Comparison of ENCODE assay signal across 30 cellular contexts in the genomic region with DNA sequence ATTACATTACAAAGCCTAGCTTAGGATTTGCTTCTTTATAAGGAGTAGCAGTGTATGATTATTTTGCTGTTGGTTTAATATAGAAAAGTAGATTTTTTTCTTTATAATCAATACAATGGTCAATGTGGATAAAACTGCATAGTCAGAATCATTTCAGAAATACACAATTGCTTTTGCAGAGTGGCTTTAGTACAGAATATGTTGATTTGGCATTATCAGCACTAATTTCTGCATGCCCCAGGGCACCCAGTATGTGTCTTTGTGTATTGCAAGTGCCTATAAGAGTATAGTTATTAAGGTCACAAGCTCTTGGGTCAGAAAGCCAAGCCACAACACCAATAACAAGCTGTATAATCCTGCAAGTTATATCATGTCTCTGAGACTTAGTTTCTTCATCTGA.
"Had no signal": no experiment of that assay in that cellular context is flagged by ENCODE, and none has a peak within 500 bp of the region (broad histone marks: within the 10 kb centered on the region; RNA-seq: fewer than 3 reads in every experiment).

No MANE protein-coding gene starts in this region.

- H3K27ac ChIP-seq: foreskin keratinocyte, gastrocnemius medialis, WERI-Rb-1 had no signal

- H3K9me3 Mint-ChIP-seq: activated B cell treated with CpG ODN at 0.5 μM for 24 hours; activated CD8-positive, alpha-beta T cell treated with anti-CD3 and anti-CD28 coated beads for 36 hours; activated T-cell treated with anti-CD3 and anti-CD28 coated beads, Interleukin-2, amount 50 U/mL, for 4 hours; activated T-helper 17 cell treated with anti-CD3 and anti-CD28 coated beads, Interleukin-2, amount 50 U/mL, for 72 hours; effector memory CD8-positive, alpha-beta T cell; T-helper 2 cell treated with Interferon-gamma antibody and Interleukin-4, amounts not matched to agents 5 μg/mL and 100 μg/mL, for 36 hours had no signal

- H3K4me3 Mint-ChIP-seq: activated B cell treated with CpG ODN at 0.5 μM for 24 hours; activated CD8-positive, alpha-beta T cell treated with anti-CD3 and anti-CD28 coated beads for 36 hours; activated naive CD8-positive, alpha-beta T cell; activated T-cell treated with anti-CD3 and anti-CD28 coated beads, Interleukin-2, amount 50 U/mL, for 4 hours; activated T-helper 17 cell treated with anti-CD3 and anti-CD28 coated beads, Interleukin-2, amount 50 U/mL, for 72 hours; effector memory CD8-positive, alpha-beta T cell; T-helper 17 cell; T-helper 2 cell treated with Interferon-gamma antibody and Interleukin-4, amounts not matched to agents 5 μg/mL and 100 μg/mL, for 36 hours had no signal

- FAIRE-seq: astrocyte had no signal

- H3K36me3 Mint-ChIP-seq: activated naive CD8-positive, alpha-beta T cell had no signal

- H3K9me3 ChIP-seq: esophagus muscularis mucosa, gastrocnemius medialis had no signal

- H3K4me1 Mint-ChIP-seq: activated B cell treated with CpG ODN at 0.5 μM for 24 hours; activated T-helper 17 cell treated with anti-CD3 and anti-CD28 coated beads, Interleukin-2, amount 50 U/mL, for 72 hours had no signal

- DNase-seq: activated B cell treated with CpG ODN at 0.5 μM for 24 hours; activated CD4-positive, alpha-beta T cell treated with anti-CD3 and anti-CD28 coated beads for 48 hours; activated CD4-positive, alpha-beta T cell treated with anti-CD3 and anti-CD28 coated beads, Interleukin-2, amount 50 U/mL, for 1 hour; activated CD4-positive, alpha-beta T cell treated with anti-CD3 and anti-CD28 coated beads, Interleukin-2, amount 50 U/mL, for 48 hours; activated CD8-positive, alpha-beta memory T cell treated with anti-CD3 and anti-CD28 coated beads for 24 hours; activated CD8-positive, alpha-beta T cell treated with anti-CD3 and anti-CD28 coated beads for 36 hours; activated effector memory CD4-positive, alpha-beta T cell treated with Interleukin-2 at 50 U/mL for 16 hours; activated gamma-delta T cell treated with Interleukin-2 at 50 U/mL for 16 hours; activated naive CD4-positive, alpha-beta T cell treated with anti-CD3 and anti-CD28 coated beads, Interleukin-2, amount 50 U/mL, for 16 hours; activated naive CD4-positive, alpha-beta T cell treated with Interleukin-2 at 50 U/mL for 16 hours; activated T-cell treated with anti-CD3 and anti-CD28 coated beads, Interleukin-2, amount 50 U/mL, for 4 hours; amniotic stem cell; cortex of kidney; dermis blood vessel endothelial cell; effector CD4-positive, alpha-beta T cell; effector memory CD8-positive, alpha-beta T cell; erythroblast; foreskin keratinocyte; gastrocnemius medialis; glutamatergic neuron; T-helper 1 cell; T-helper 17 cell; T1000; WERI-Rb-1 had no signal

- H3K27me3 Mint-ChIP-seq: activated B cell treated with CpG ODN at 0.5 μM for 24 hours; activated CD8-positive, alpha-beta T cell treated with anti-CD3 and anti-CD28 coated beads for 36 hours; activated naive CD8-positive, alpha-beta T cell; activated T-helper 17 cell treated with anti-CD3 and anti-CD28 coated beads, Interleukin-2, amount 50 U/mL, for 72 hours; effector memory CD8-positive, alpha-beta T cell; T-helper 17 cell had no signal

- H3K4me1 ChIP-seq: foreskin keratinocyte had no signal

- H3K36me3 ChIP-seq: esophagus muscularis mucosa, gastrocnemius medialis, WERI-Rb-1 had no signal

- H3K4me3 ChIP-seq: esophagus muscularis mucosa, gastrocnemius medialis had no signal

- H3K27ac Mint-ChIP-seq: activated B cell treated with CpG ODN at 0.5 μM for 24 hours; activated CD8-positive, alpha-beta T cell treated with anti-CD3 and anti-CD28 coated beads for 36 hours; activated naive CD8-positive, alpha-beta T cell; activated T-helper 17 cell treated with anti-CD3 and anti-CD28 coated beads, Interleukin-2, amount 50 U/mL, for 72 hours; effector memory CD8-positive, alpha-beta T cell; T-helper 17 cell; T-helper 2 cell treated with Interferon-gamma antibody and Interleukin-4, amounts not matched to agents 5 μg/mL and 100 μg/mL, for 36 hours had no signal

- H3K27me3 ChIP-seq: esophagus muscularis mucosa, foreskin keratinocyte, gastrocnemius medialis had no signal

- ATAC-seq: activated CD4-positive, CD25-positive, alpha-beta regulatory T cell treated with anti-CD3 and anti-CD28 coated beads, Interleukin-2, amount 50 U/mL, for 24 hours; activated CD8-positive, alpha-beta T cell treated with anti-CD3 and anti-CD28 coated beads for 36 hours; activated T-cell treated with anti-CD3 and anti-CD28 coated beads, Interleukin-2, amount 50 U/mL, for 4 hours; activated T-helper 17 cell treated with anti-CD3 and anti-CD28 coated beads, Interleukin-2, amount 50 U/mL, for 72 hours; effector memory CD8-positive, alpha-beta T cell; foreskin keratinocyte; gastrocnemius medialis; T-helper 17 cell had no signal
